Comparison of ENCODE assay signal across 23 cellular contexts in the genomic region with DNA sequence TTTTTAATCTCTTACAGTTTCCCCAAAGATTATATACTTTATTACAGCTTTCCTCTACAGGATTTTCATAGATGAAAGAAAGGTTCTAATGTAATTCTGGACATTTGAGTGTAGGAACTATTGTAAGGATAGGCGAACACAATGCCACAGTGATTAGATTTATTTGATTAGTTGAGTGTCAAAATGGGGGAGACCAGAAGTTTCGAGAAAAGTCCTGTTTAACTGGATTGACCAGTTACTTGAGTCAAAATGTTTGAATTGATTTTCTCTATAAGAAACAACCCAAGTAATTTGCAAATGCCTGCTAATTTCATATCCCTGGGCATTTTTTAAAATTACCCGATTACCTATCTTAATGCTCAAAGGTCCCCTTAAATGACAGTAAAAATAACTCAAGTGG.
"Had no signal": no experiment of that assay in that cellular context is flagged by ENCODE, and none has a peak within 500 bp of the region (broad histone marks: within the 10 kb centered on the region; RNA-seq: fewer than 3 reads in every experiment).

No MANE protein-coding gene starts in this region.

- H3K27ac ChIP-seq: dorsolateral prefrontal cortex, neural progenitor cell, prostate gland, right atrium auricular region, stomach, upper lobe of right lung had no signal

- H3K9me3 Mint-ChIP-seq: activated naive CD8-positive, alpha-beta T cell treated with anti-CD3 and anti-CD28 coated beads, Interleukin-2, amount 10 ng/mL, durations not matched to agents 7 days and 5 days; activated T-cell treated with anti-CD3 and anti-CD28 coated beads, Interleukin-2, amount 50 U/mL, for 72 hours; naive B cell; neural progenitor cell had no signal

- H3K9me3 ChIP-seq: body of pancreas, mucosa of descending colon, prostate gland, right atrium auricular region, SK-N-SH, stomach, upper lobe of right lung had no signal

- ATAC-seq: body of pancreas, left ventricle myocardium superior, mucosa of descending colon, upper lobe of right lung had no signal

- H3K27ac Mint-ChIP-seq: activated naive CD8-positive, alpha-beta T cell treated with anti-CD3 and anti-CD28 coated beads, Interleukin-2, amount 10 ng/mL, durations not matched to agents 7 days and 5 days; activated T-cell treated with anti-CD3 and anti-CD28 coated beads, Interleukin-2, amount 50 U/mL, for 72 hours; neural progenitor cell had no signal

- H3K27me3 ChIP-seq: body of pancreas, dorsolateral prefrontal cortex, neural progenitor cell, right atrium auricular region, stomach, upper lobe of right lung had no signal

- DNase-seq: activated CD4-positive, alpha-beta T cell treated with anti-CD3 and anti-CD28 coated beads, Interleukin-2, amount 50 U/mL, for 1 hour; activated CD8-positive, alpha-beta memory T cell treated with anti-CD3 and anti-CD28 coated beads, Interleukin-2, amount 50 U/mL, for 4 hours; activated gamma-delta T cell treated with Interleukin-2 at 50 U/mL for 16 hours; activated naive CD8-positive, alpha-beta T cell treated with anti-CD3 and anti-CD28 coated beads, Interleukin-2, amount 10 ng/mL, durations not matched to agents 7 days and 5 days; activated T-cell treated with anti-CD3 and anti-CD28 coated beads, Interleukin-2, amount 50 U/mL, for 72 hours; body of pancreas; central memory CD4-positive, alpha-beta T cell; dorsolateral prefrontal cortex; foreskin melanocyte; glutamatergic neuron; left ventricle myocardium superior; mucosa of descending colon; naive B cell; SK-N-SH; stimulated activated CD4-positive, alpha-beta T cell treated with anti-CD3 and anti-CD28 coated beads, Interleukin-12 subunit alpha, Interleukin-12 subunit beta, amount 100 ng/mL, for 4 hours; stimulated activated CD4-positive, alpha-beta T cell treated with anti-CD3 and anti-CD28 coated beads, Interleukin-1b, Interleukin-23, amount 100 ng/mL, for 48 hours; stomach; T1000; upper lobe of right lung had no signal

- H3K36me3 Mint-ChIP-seq: neural progenitor cell had no signal

- H3K27me3 Mint-ChIP-seq: activated naive CD8-positive, alpha-beta T cell treated with anti-CD3 and anti-CD28 coated beads, Interleukin-2, amount 10 ng/mL, durations not matched to agents 7 days and 5 days; naive B cell had no signal

- H3K4me3 ChIP-seq: body of pancreas, dorsolateral prefrontal cortex, mucosa of descending colon, neural progenitor cell, prostate gland, right atrium auricular region, stomach, upper lobe of right lung had no signal

- H3K36me3 ChIP-seq: neural progenitor cell, prostate gland had no signal

- FAIRE-seq: colon had no signal

- H3K4me1 ChIP-seq: neural progenitor cell, prostate gland, stomach had no signal

- H3K4me3 Mint-ChIP-seq: activated naive CD8-positive, alpha-beta T cell treated with anti-CD3 and anti-CD28 coated beads, Interleukin-2, amount 10 ng/mL, durations not matched to agents 7 days and 5 days; activated T-cell treated with anti-CD3 and anti-CD28 coated beads, Interleukin-2, amount 50 U/mL, for 72 hours; naive B cell; neural progenitor cell had no signal

- H3K4me1 Mint-ChIP-seq: neural progenitor cell had no signal
